ENCODE assay signal across 1 cellular context in the genomic region with DNA sequence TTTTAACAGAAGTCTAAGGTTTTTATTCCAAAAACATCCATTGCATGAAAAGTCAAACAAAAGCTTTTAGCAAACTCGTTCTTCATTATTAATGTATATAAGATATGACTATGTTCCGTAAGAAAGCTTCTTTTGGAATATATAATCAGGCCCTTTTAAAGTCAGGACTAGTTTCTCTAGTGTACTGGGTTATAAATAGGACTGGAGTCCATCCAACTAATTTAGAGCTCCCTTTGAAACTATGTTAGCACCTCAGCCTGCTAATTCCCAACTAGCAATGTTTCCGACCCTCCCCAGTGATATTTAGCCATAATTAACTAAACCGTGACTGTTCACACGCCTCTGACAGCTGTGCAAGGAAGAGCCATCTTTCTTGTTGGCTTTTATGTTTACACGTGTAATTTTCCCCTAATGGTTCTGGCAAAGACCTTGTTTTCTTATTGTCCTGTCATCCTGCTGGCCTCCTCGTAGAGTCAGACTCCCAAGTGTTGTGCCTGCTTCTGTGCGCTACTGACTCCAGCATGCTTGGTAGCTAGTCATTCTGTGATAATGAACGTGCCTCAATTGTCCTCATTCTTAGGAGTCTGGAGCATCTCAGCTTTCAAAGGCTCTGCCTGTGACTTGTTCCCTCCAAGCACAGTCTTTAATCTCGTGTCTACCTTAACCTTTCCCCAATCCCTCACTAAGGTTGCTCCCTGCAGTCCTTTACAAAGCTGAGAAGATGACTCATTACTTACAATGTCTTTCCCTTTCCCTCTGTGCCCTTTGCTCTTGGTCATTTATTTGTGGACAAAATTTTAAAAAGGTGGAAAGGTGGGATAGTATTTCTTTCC.
TF ChIP-seq lines count a peak whose summit lies in the region.

No MANE protein-coding gene starts in this region.

TF ChIP-seq in SK-N-SH treated with all-trans-retinoic acid at 6 μM for 48 hours, 23 proteins besides CTCF, POLR2A, EP300 and RAD21 (continued from another document):
- TF ChIP-seq ARNTL (CRISPR knock-in tag; IDR thresholded peaks at IDR 0.05; ENCODE audit: borderline replicate concordance, low read depth): no peak
